ENCODE assay signal across 22 cellular contexts in genomic region chrX:97328853-97329252, GRCh38.
DNase-seq lines count a peak whose midpoint lies in the region; ATAC-seq, FAIRE-seq and TF ChIP-seq lines count a peak whose summit lies in the region.
"Had no signal": no experiment of that assay in that cellular context is flagged by ENCODE, and none has a peak within 500 bp of the region (broad histone marks: within the 10 kb centered on the region; RNA-seq: fewer than 3 reads in every experiment).

No MANE protein-coding gene starts in this region.

- peak; percentile 66 for FAIRE-seq in GM12891 (lab: Jason Lieb, UNC)
- peak; percentile 21 for FAIRE-seq in colon (lab: Jason Lieb, UNC)
- FAIRE-seq: GM12878 had no signal

- H3K27ac Mint-ChIP-seq in activated T-helper 1 cell treated with anti-CD3 and anti-CD28 coated beads, Interleukin-12 subunit alpha, Interleukin-12 subunit beta, Interleukin-2, Interleukin-4 antibody, amounts not matched to agents 30 ng/mL and 10 ng/mL and 1 ng/mL, durations not matched to agents 14 hours and 24 hours and 36 hours = no peak overlapping the region
- H3K27ac Mint-ChIP-seq: CD8-positive, alpha-beta memory T cell had no signal

- no peaks in the 10 kb centered on the region for H3K36me3 Mint-ChIP-seq in activated T-helper 1 cell treated with anti-CD3 and anti-CD28 coated beads, Interleukin-12 subunit alpha, Interleukin-12 subunit beta, Interleukin-2, Interleukin-4 antibody, amounts not matched to agents 30 ng/mL and 10 ng/mL and 1 ng/mL, durations not matched to agents 14 hours and 24 hours and 36 hours (ENCODE audit: low read depth)

- intact Hi-C loops in activated T-helper 1 cell treated with anti-CD3 and anti-CD28 coated beads, Interleukin-12 subunit alpha, Interleukin-12 subunit beta, Interleukin-2, Interleukin-4 antibody, amounts not matched to agents 30 ng/mL and 10 ng/mL and 1 ng/mL, durations not matched to agents 14 hours and 24 hours and 36 hours (cut with micrococcal nuclease) = no loop called here

- no peak overlapping the region for H3K4me3 Mint-ChIP-seq in activated T-helper 1 cell treated with anti-CD3 and anti-CD28 coated beads, Interleukin-12 subunit alpha, Interleukin-12 subunit beta, Interleukin-2, Interleukin-4 antibody, amounts not matched to agents 30 ng/mL and 10 ng/mL and 1 ng/mL, durations not matched to agents 14 hours and 24 hours and 36 hours
- H3K4me3 Mint-ChIP-seq: CD8-positive, alpha-beta memory T cell had no signal

- peak; percentile 13; the same call in 1 of the 2 replicates for TF ChIP-seq CTCF in LNCaP clone FGC (IDR thresholded peaks at IDR 0.05; ENCODE audit: control insufficient read depth, extremely low read depth, insufficient read depth)

- peak; percentile 12 for DNase-seq in NCI-H146 (lab: John Stamatoyannopoulos, UW)
- no peak for DNase-seq in NCI-H146 treated with DMSO at 0.1 percent for 48 hours (lab: John Stamatoyannopoulos, UW; ENCODE audit: unreplicated experiment)
- DNase-seq in GM12891 (ENCODE audit: insufficient read length, low spot score) = no peak
- DNase-seq in LNCaP clone FGC (ENCODE audit: low read depth) = peak; percentile 62
- DNase-seq in NCI-H1930 (lab: John Stamatoyannopoulos, UW) = no peak
- DNase-seq in activated T-helper 1 cell treated with anti-CD3 and anti-CD28 coated beads, Interleukin-12 subunit alpha, Interleukin-12 subunit beta, Interleukin-2, Interleukin-4 antibody, amounts not matched to agents 30 ng/mL and 10 ng/mL and 1 ng/mL, durations not matched to agents 14 hours and 24 hours and 36 hours (ENCODE audit: low spot score) = no peak
- DNase-seq: 8988T; AML-193; CD8-positive, alpha-beta memory T cell; DMS53; H7; NCI-H1105; NCI-H1694; NCI-H2081 treated with DMSO at 0.1 percent for 48 hours; NCI-H446; NCI-H526 treated with DMSO at 0.1 percent for 48 hours; OCI-M1; Right ventricle myocardium superior; T-helper 1 cell had no signal

- no peak for ATAC-seq in HG03196 (IDR thresholded peaks at IDR 0.05; ENCODE audit: unreplicated experiment)
- ATAC-seq: GM12878 had no signal

- H3K4me3 ChIP-seq in LNCaP clone FGC (ENCODE audit: low read depth, low read length) = no peak overlapping the region
- H3K4me3 ChIP-seq: GM12878 had no signal

- no peaks in the 10 kb centered on the region for H3K9me3 Mint-ChIP-seq in activated T-helper 1 cell treated with anti-CD3 and anti-CD28 coated beads, Interleukin-12 subunit alpha, Interleukin-12 subunit beta, Interleukin-2, Interleukin-4 antibody, amounts not matched to agents 30 ng/mL and 10 ng/mL and 1 ng/mL, durations not matched to agents 14 hours and 24 hours and 36 hours
- H3K9me3 Mint-ChIP-seq: CD8-positive, alpha-beta memory T cell had no signal

- no peaks in the 10 kb centered on the region for H3K4me1 Mint-ChIP-seq in activated T-helper 1 cell treated with anti-CD3 and anti-CD28 coated beads, Interleukin-12 subunit alpha, Interleukin-12 subunit beta, Interleukin-2, Interleukin-4 antibody, amounts not matched to agents 30 ng/mL and 10 ng/mL and 1 ng/mL, durations not matched to agents 14 hours and 24 hours and 36 hours (ENCODE audit: low read depth)
- H3K4me1 Mint-ChIP-seq: CD8-positive, alpha-beta memory T cell had no signal

- no peak for TF ChIP-seq POLR2A in GM12891 (IDR thresholded peaks at IDR 0.05; ENCODE audit: low read depth, low read length)

- no peaks in the 10 kb centered on the region for H3K27me3 Mint-ChIP-seq in activated T-helper 1 cell treated with anti-CD3 and anti-CD28 coated beads, Interleukin-12 subunit alpha, Interleukin-12 subunit beta, Interleukin-2, Interleukin-4 antibody, amounts not matched to agents 30 ng/mL and 10 ng/mL and 1 ng/mL, durations not matched to agents 14 hours and 24 hours and 36 hours (ENCODE audit: insufficient read depth)
- H3K27me3 Mint-ChIP-seq: CD8-positive, alpha-beta memory T cell had no signal

TF ChIP-seq in GM12891, 5 proteins besides CTCF, POLR2A, EP300 and RAD21:
- TF ChIP-seq TAF1 (IDR thresholded peaks at IDR 0.05; ENCODE audit: low read depth, low read length) = no peak
- no peak for TF ChIP-seq POLR2AphosphoS5 (IDR thresholded peaks at IDR 0.05; ENCODE audit: low read depth, low read length)
- TF ChIP-seq POU2F2 (IDR thresholded peaks at IDR 0.05; ENCODE audit: low read depth, low read length) = no peak
- TF ChIP-seq SPI1 (IDR thresholded peaks at IDR 0.05; ENCODE audit: low read depth, low read length) = no peak
- TF ChIP-seq PAX5 (IDR thresholded peaks at IDR 0.05; ENCODE audit: insufficient read depth, low read length, severe bottlenecking) = no peak

Comparison
In these comparisons a context has a peak if more than half of its experiments do, and no peak if none do; other contexts are left out.
1. DNase-seq: peak in NCI-H146 (single experiment) and LNCaP clone FGC (single experiment); none in NCI-H146 treated with DMSO at 0.1 percent for 48 hours (single experiment), GM12891 (single experiment), NCI-H1930 (0 of 2) and activated T-helper 1 cell treated with anti-CD3 and anti-CD28 coated beads, Interleukin-12 subunit alpha, Interleukin-12 subunit beta, Interleukin-2, Interleukin-4 antibody, amounts not matched to agents 30 ng/mL and 10 ng/mL and 1 ng/mL, durations not matched to agents 14 hours and 24 hours and 36 hours (single experiment).